22 cellular contexts compared by ENCODE assay signal in genomic region chr3:190099099-190099498, GRCh38. TPM values are rescaled to one million over a fixed set of nuclear protein-coding genes. Genes with fewer than 3 reads are reported as not detected.
DNase-seq lines count a peak whose midpoint lies in the region; ATAC-seq, FAIRE-seq and TF ChIP-seq lines count a peak whose summit lies in the region.
"Had no signal": no experiment of that assay in that cellular context is flagged by ENCODE, and none has a peak within 500 bp of the region (broad histone marks: within the 10 kb centered on the region; RNA-seq: fewer than 3 reads in every experiment).

No MANE protein-coding gene starts in this region.

- H3K56ac ChIP-seq in IMR-90 (ENCODE audit: extremely low read depth, insufficient read depth, low read length): no peak overlapping the region

- peak; percentile 48 for DNase-seq in A673 (ENCODE audit: low spot score)
- DNase-seq in IMR-90: no peak
- DNase-seq in chondrocyte (ENCODE audit: low spot score): no peak
- no peak for DNase-seq in keratinocyte (ENCODE audit: low read depth, low spot score)
- no peak for DNase-seq in RCC 7860 (ENCODE audit: low spot score)
- DNase-seq in GM10248 (ENCODE audit: extremely low spot score): no peak
- no peak for DNase-seq in midbrain (lab: John Stamatoyannopoulos, UW)
- DNase-seq: 8988T; Calu3; CD8-positive, alpha-beta T cell; DMS53; Kasumi-1; MG63; NCI-H1092; NCI-H146; NCI-H2029 treated with DMSO at 0.1 percent for 48 hours; NCI-H2171; NCI-H526; PC-3 had no signal

- H3K79me1 ChIP-seq in IMR-90 (ENCODE audit: low read depth in 1 of 2, low read length in 2 of 2): peaks cover 14 to 61% of the 10 kb centered on the region in 2 experiments; a peak in 3 of 4 replicates

- TF ChIP-seq RAD21 in IMR-90 (IDR thresholded peaks at IDR 0.05; ENCODE audit: low read length): no peak

- peaks cover 10% of the 10 kb centered on the region for H3K9me1 ChIP-seq in IMR-90 (ENCODE audit: insufficient read depth, low read length)
- H3K9me1 ChIP-seq in keratinocyte (ENCODE audit: control insufficient read depth, extremely low read depth, insufficient read depth, low read length): no peaks in the 10 kb centered on the region

- H3K4me1 Mint-ChIP-seq in chondrocyte (ENCODE audit: low read depth): peaks cover 69% of the 10 kb centered on the region

- ATAC-seq in IMR-90 (ENCODE audit: low read depth) (no peak), HG03025 (IDR thresholded peaks at IDR 0.05; ENCODE audit: low FRiP score, unreplicated experiment) (no peak)
- ATAC-seq: CD8-positive, alpha-beta T cell; PC-3 had no signal

- H3K27me3 Mint-ChIP-seq in chondrocyte (ENCODE audit: low read depth): no peaks in the 10 kb centered on the region

- H3K9ac ChIP-seq in IMR-90 (ENCODE audit: low read depth, low read length): no peak overlapping the region
- no peak overlapping the region for H3K9ac ChIP-seq in keratinocyte (ENCODE audit: control insufficient read depth, extremely low read depth, insufficient read depth, low read length)
- H3K9ac ChIP-seq: BLaER1 treated with 17β-estradiol and CSF1 and Interleukin-3, amounts not matched to agents 10 nM and 100 nM had no signal

- H3K27ac ChIP-seq in A673 (ENCODE audit: low read depth, low read length, poor library complexity, severe bottlenecking) (peak overlapping the region; percentile 49), IMR-90 (ENCODE audit: insufficient read depth, low read length) (no peak overlapping the region), keratinocyte (ENCODE audit: control insufficient read depth, insufficient read depth, low read length) (peak overlapping the region; percentile 28)
- H3K27ac ChIP-seq: BLaER1 treated with 17β-estradiol and CSF1 and Interleukin-3, amounts not matched to agents 10 nM and 100 nM had no signal

- H2BK20ac ChIP-seq in IMR-90 (ENCODE audit: low read depth, low read length): no peak overlapping the region

- intact Hi-C loops in A673 (cut with micrococcal nuclease; ENCODE audit: unreplicated experiment) (no loop called here), IMR-90 (cut with micrococcal nuclease) (no loop called here)

- in situ Hi-C loops in IMR-90 (cut with MboI; ENCODE audit: low sequenced_read_pairs): no loop called here

- TF ChIP-seq POLR2A in IMR-90 (IDR thresholded peaks at IDR 0.05; ENCODE audit: low read depth, low read length): no peak

- H4K8ac ChIP-seq in IMR-90 (ENCODE audit: low read depth in 2 of 2, low read length in 2 of 2): no peak overlapping the region; a peak in 1 of 4 replicates

- H3K9me3 Mint-ChIP-seq in chondrocyte (ENCODE audit: low read depth): no peaks in the 10 kb centered on the region
- H3K9me3 Mint-ChIP-seq: CD8-positive, alpha-beta T cell had no signal

- no peak overlapping the region for H4K91ac ChIP-seq in IMR-90 (ENCODE audit: insufficient read depth, low read depth, low read length)

- H2AFZ ChIP-seq in IMR-90 (replicated peaks; ENCODE audit: low read length, poor library complexity) (no peak overlapping the region), keratinocyte (ENCODE audit: control insufficient read depth, low read length) (peak overlapping the region; percentile 15)

- H3K27me3 ChIP-seq in A673 (replicated peaks; ENCODE audit: insufficient read depth, low read depth, low read length, poor library complexity): no peaks in the 10 kb centered on the region
- no peaks in the 10 kb centered on the region for H3K27me3 ChIP-seq in IMR-90 (ENCODE audit: control insufficient read depth, insufficient read depth, low read length)
- H3K27me3 ChIP-seq in keratinocyte (ENCODE audit: control insufficient read depth, extremely low read depth, insufficient read depth, low read length): no peaks in the 10 kb centered on the region
- H3K27me3 ChIP-seq: BLaER1 treated with 17β-estradiol and CSF1 and Interleukin-3, amounts not matched to agents 10 nM and 100 nM; MG63 had no signal

- H3K4me1 ChIP-seq in A673 (ENCODE audit: insufficient read depth, low read length, poor library complexity, severe bottlenecking): peaks cover 53% of the 10 kb centered on the region
- H3K4me1 ChIP-seq in IMR-90 (ENCODE audit: control insufficient read depth, insufficient read depth, low read length): peaks cover 10% of the 10 kb centered on the region
- H3K4me1 ChIP-seq in keratinocyte (ENCODE audit: control insufficient read depth, extremely low read depth, insufficient read depth, low read length): peaks cover 14% of the 10 kb centered on the region
- H3K4me1 ChIP-seq: HAP-1 had no signal

- H3K4me2 ChIP-seq in IMR-90 (ENCODE audit: low read depth, low read length): peak overlapping the region; percentile 77; the same call in 1 of the 2 replicates
- H3K4me2 ChIP-seq in keratinocyte (ENCODE audit: control insufficient read depth, extremely low read depth, insufficient read depth, low read depth, low read length): peak overlapping the region; percentile 65
- H3K4me2 ChIP-seq: BLaER1 treated with 17β-estradiol and CSF1 and Interleukin-3, amounts not matched to agents 10 nM and 100 nM had no signal

- H3K79me2 ChIP-seq in keratinocyte (ENCODE audit: control insufficient read depth, insufficient read depth, low read length): peaks cover 82% of the 10 kb centered on the region

- WGBS in IMR-90 (ENCODE audit: extremely low coverage in 2 of 2, insufficient read length in 1 of 2), 2 experiments: no CpG with 5 or more reads among the region's 6 CpGs

- H4K20me1 ChIP-seq in IMR-90 (ENCODE audit: insufficient read depth, low read length): 0 out of 2 replicates have a peak, but pooled peaks cover 3% of the 10 kb centered on the region
- no peaks in the 10 kb centered on the region for H4K20me1 ChIP-seq in keratinocyte (ENCODE audit: control insufficient read depth, extremely low read depth, insufficient read depth, low read length)
- H4K20me1 ChIP-seq: BLaER1 treated with 17β-estradiol and CSF1 and Interleukin-3, amounts not matched to agents 10 nM and 100 nM had no signal

- H3K4me3 Mint-ChIP-seq in chondrocyte (ENCODE audit: unreplicated experiment): no peak overlapping the region
- H3K4me3 Mint-ChIP-seq: CD8-positive, alpha-beta T cell had no signal

- H3K4me3 ChIP-seq in A673 (ENCODE audit: low read depth, low read length, poor library complexity, severe bottlenecking): peak overlapping the region; percentile 17
- no peak overlapping the region for H3K4me3 ChIP-seq in IMR-90 (ENCODE audit: insufficient read depth, low read depth, low read length)
- H3K4me3 ChIP-seq in keratinocyte (ENCODE audit: control insufficient read depth in 2 of 3, extremely low read depth in 1 of 3, insufficient read depth in 2 of 3, low read depth in 1 of 3, low read length in 3 of 3): no peak overlapping the region
- H3K4me3 ChIP-seq: BLaER1 treated with 17β-estradiol and CSF1 and Interleukin-3, amounts not matched to agents 10 nM and 100 nM; HAP-1; MG63 had no signal

- peak overlapping the region; percentile 42; the same call in 1 of the 2 replicates for H3K23ac ChIP-seq in IMR-90 (ENCODE audit: low read depth, low read length)

- POLR2A ChIA-PET in A673 (lab: Charles Lee; ENCODE audit: low non-redundant PET): interaction anchor here (0.6 kb wide), 1 partner anchor 222 kb away, joined by 3 read pairs; no protein-coding TSS in a partner anchor
- POLR2A ChIA-PET in IMR-90 (lab: Charles Lee; ENCODE audit: unreplicated experiment): no interaction called here
- POLR2A ChIA-PET in GM10248 (lab: Yijun Ruan, JAX): no interaction called here

- peak overlapping the region; percentile 18 for H2BK5ac ChIP-seq in IMR-90 (ENCODE audit: low read depth, low read length, poor library complexity, severe bottlenecking)

- H2AK5ac ChIP-seq in IMR-90 (ENCODE audit: low read depth, low read length): no peak overlapping the region

- TF ChIP-seq CTCF in A673 (conservative IDR thresholded peaks at IDR 0.05; ENCODE audit: low read depth, low read length) (no peak), IMR-90 (conservative IDR thresholded peaks at IDR 0.05; ENCODE audit: low read depth, low read length) (no peak), chondrocyte (IDR thresholded peaks at IDR 0.05) (no peak), keratinocyte (optimal IDR thresholded peaks at IDR 0.05 in 1 of 3, IDR thresholded peaks at IDR 0.05 in 1 of 3, conservative IDR thresholded peaks at IDR 0.05 in 1 of 3; ENCODE audit: extremely low read depth in 1 of 3, insufficient read depth in 2 of 3, low read length in 3 of 3) (no peak), GM10248 (IDR thresholded peaks at IDR 0.05; ENCODE audit: control extremely low read depth, extremely low read depth, low read depth, missing control alignments) (no peak)

- BruUV-seq in A673 (replicated peaks; lab: Mats Ljungman, UMichigan) (no TSS peak), IMR-90 (replicated peaks; lab: Mats Ljungman, UMichigan) (no TSS peak)

- H3K4ac ChIP-seq in IMR-90 (ENCODE audit: low read depth, low read length): no peak overlapping the region

- H3K14ac ChIP-seq in IMR-90 (replicated peaks; ENCODE audit: low read depth, low read length): no peak overlapping the region

- H3K36me3 Mint-ChIP-seq in chondrocyte (ENCODE audit: low read depth): no peaks in the 10 kb centered on the region
- H3K36me3 Mint-ChIP-seq: CD8-positive, alpha-beta T cell had no signal

- H2AK9ac ChIP-seq in IMR-90 (replicated peaks; ENCODE audit: low read depth, low read length, poor library complexity): no peak overlapping the region

- dilution Hi-C loops in IMR-90 (cut with HindIII; ENCODE audit: low sequenced_read_pairs, unreplicated experiment) (no loop called here), keratinocyte (cut with MboI; ENCODE audit: extremely low pct_ligation_motif_present, low sequenced_read_pairs) (no loop called here)

- H3K18ac ChIP-seq in IMR-90 (ENCODE audit: low read depth, low read length): peak overlapping the region; percentile 13; the same call in 1 of the 2 replicates

- H3K9me3 ChIP-seq in A673 (ENCODE audit: low read depth, low read length, poor library complexity, severe bottlenecking) (no peaks in the 10 kb centered on the region), IMR-90 (ENCODE audit: control insufficient read depth, insufficient read depth, low read length) (no peaks in the 10 kb centered on the region), keratinocyte (ENCODE audit: control insufficient read depth, low read depth, low read length) (no peaks in the 10 kb centered on the region)
- H3K9me3 ChIP-seq: BLaER1 treated with 17β-estradiol and CSF1 and Interleukin-3, amounts not matched to agents 10 nM and 100 nM; HAP-1; MG63 had no signal

- H4K5ac ChIP-seq in IMR-90 (ENCODE audit: low read depth, low read length): no peak overlapping the region

- H2BK120ac ChIP-seq in IMR-90 (ENCODE audit: low read depth, low read length): no peak overlapping the region

- H3K36me3 ChIP-seq in A673 (ENCODE audit: insufficient read depth, low read length, poor library complexity, severe bottlenecking) (no peaks in the 10 kb centered on the region), IMR-90 (ENCODE audit: control insufficient read depth, insufficient read depth, low read length) (no peaks in the 10 kb centered on the region; the same call in 1 of the 2 replicates), keratinocyte (ENCODE audit: control insufficient read depth in 2 of 2, extremely low read depth in 1 of 2, insufficient read depth in 2 of 2, low read length in 2 of 2) (no peaks in the 10 kb centered on the region)
- H3K36me3 ChIP-seq: BLaER1 treated with 17β-estradiol and CSF1 and Interleukin-3, amounts not matched to agents 10 nM and 100 nM; HAP-1 had no signal

- H2BK15ac ChIP-seq in IMR-90 (ENCODE audit: low read depth, low read length): no peak overlapping the region

- peak overlapping the region; percentile 50 for H3K27ac Mint-ChIP-seq in chondrocyte (ENCODE audit: unreplicated experiment)
- H3K27ac Mint-ChIP-seq: CD8-positive, alpha-beta T cell had no signal

- no peak for FAIRE-seq in keratinocyte (lab: Jason Lieb, UNC)
- no peak for FAIRE-seq in RCC 7860 (lab: Jason Lieb, UNC)

- CTCF ChIA-PET in A673 (lab: Charles Lee) (no interaction called here), IMR-90 (lab: Yijun Ruan, JAX) (no interaction called here), GM10248 (lab: Yijun Ruan, JAX) (interaction anchor here (1.0 kb wide), 1 partner anchor 223 kb away, joined by 3 read pairs; the partner anchor contains the start of gene CLDN1)

RNA-seq across cellular contexts. Expression of gene P3H2, which starts 21.6 kb away (rescaled TPM):
- 19.6 and 21.7 TPM in 2 replicates for total RNA-seq in A673 (2021)
- total RNA-seq in IMR-90 (2012; rRNA removed): 54.7 and 74.4 TPM in 2 replicates
- polyA plus RNA-seq in IMR-90 (2012; rRNA removed): 54.9 and 64.3 TPM in 2 replicates
- polyA plus RNA-seq in IMR-90 (2012; cell fraction: cytosol; rRNA removed): 23.4 and 32.0 TPM in 2 replicates
- polyA plus RNA-seq in IMR-90 (2012; cell fraction: nucleus; rRNA removed; ENCODE audit: low replicate concordance): 20.0 and 59.7 TPM in 2 replicates
- 18.2 to 72.4 TPM (median 21.9 TPM) in 3 replicates for total RNA-seq in chondrocyte
- polyA plus RNA-seq in keratinocyte: 80.7 to 115 TPM (median 91.4 TPM) in 3 replicates
- 160 TPM for polyA plus RNA-seq in keratinocyte (2011; ENCODE audit: low read depth)
- polyA plus RNA-seq in keratinocyte (2011; cell fraction: cytosol; rRNA removed): 56.0 and 77.5 TPM in 2 replicates
- polyA plus RNA-seq in keratinocyte (2011; cell fraction: nucleus; rRNA removed): 143 and 179 TPM in 2 replicates
- polyA plus RNA-seq in keratinocyte (2012; ENCODE audit: low replicate concordance): 43.2 and 72.1 TPM in 2 replicates
- polyA minus RNA-seq in keratinocyte: 27.9 to 146 TPM (median 80.1 TPM) in 3 replicates
- polyA minus RNA-seq in keratinocyte (2011; cell fraction: cytosol; rRNA and poly(A)+ RNA removed): 72.9 TPM
- 119 and 286 TPM in 2 replicates for polyA minus RNA-seq in keratinocyte (2011; cell fraction: nucleus; rRNA and poly(A)+ RNA removed)
- total RNA-seq: CD8-positive, alpha-beta T cell had no signal
